Comparison of ENCODE assay signal across 13 cellular contexts in genomic region chr7:90841759-90842429, GRCh38.
"Had no signal": no experiment of that assay in that cellular context is flagged by ENCODE, and none has a peak within 500 bp of the region (broad histone marks: within the 10 kb centered on the region; RNA-seq: fewer than 3 reads in every experiment).

No MANE protein-coding gene starts in this region.

- H3K4me1 Mint-ChIP-seq: immature natural killer cell, neural progenitor cell had no signal

- H3K27me3 ChIP-seq: neural progenitor cell, thyroid gland, uterus had no signal

- H3K27ac Mint-ChIP-seq: activated CD8-positive, alpha-beta T cell treated with anti-CD3 and anti-CD28 coated beads for 36 hours; immature natural killer cell; neural progenitor cell had no signal

- H3K36me3 ChIP-seq: neural progenitor cell, thyroid gland, uterus had no signal

- ATAC-seq: activated CD8-positive, alpha-beta T cell treated with anti-CD3 and anti-CD28 coated beads for 36 hours; esophagus mucosa; left cardiac atrium had no signal

- H3K4me3 Mint-ChIP-seq: activated CD8-positive, alpha-beta T cell treated with anti-CD3 and anti-CD28 coated beads for 36 hours; immature natural killer cell; neural progenitor cell had no signal

- H3K9me3 ChIP-seq: thyroid gland, uterus had no signal

- H3K4me3 ChIP-seq: neural progenitor cell, skin epidermis, thyroid gland, uterus had no signal

- H3K4me1 ChIP-seq: thyroid gland, uterus had no signal

- DNase-seq: activated CD4-positive, alpha-beta T cell treated with anti-CD3 and anti-CD28 coated beads for 1 hour; activated CD8-positive, alpha-beta memory T cell treated with anti-CD3 and anti-CD28 coated beads, Interleukin-2, amount 50 U/mL, for 4 hours; activated CD8-positive, alpha-beta T cell treated with anti-CD3 and anti-CD28 coated beads for 36 hours; activated naive CD4-positive, alpha-beta T cell treated with Interleukin-2 at 50 U/mL for 16 hours; immature natural killer cell; left cardiac atrium; stimulated activated CD4-positive, alpha-beta T cell treated with anti-CD3 and anti-CD28 coated beads, Interleukin-4, amount 100 ng/mL, for 4 hours; thyroid gland; uterus had no signal

- H3K27ac ChIP-seq: neural progenitor cell, parathyroid adenoma, skin epidermis, thyroid gland, uterus had no signal

- H3K27me3 Mint-ChIP-seq: activated CD8-positive, alpha-beta T cell treated with anti-CD3 and anti-CD28 coated beads for 36 hours had no signal
